8 cellular contexts compared by ENCODE assay signal in the genomic region with DNA sequence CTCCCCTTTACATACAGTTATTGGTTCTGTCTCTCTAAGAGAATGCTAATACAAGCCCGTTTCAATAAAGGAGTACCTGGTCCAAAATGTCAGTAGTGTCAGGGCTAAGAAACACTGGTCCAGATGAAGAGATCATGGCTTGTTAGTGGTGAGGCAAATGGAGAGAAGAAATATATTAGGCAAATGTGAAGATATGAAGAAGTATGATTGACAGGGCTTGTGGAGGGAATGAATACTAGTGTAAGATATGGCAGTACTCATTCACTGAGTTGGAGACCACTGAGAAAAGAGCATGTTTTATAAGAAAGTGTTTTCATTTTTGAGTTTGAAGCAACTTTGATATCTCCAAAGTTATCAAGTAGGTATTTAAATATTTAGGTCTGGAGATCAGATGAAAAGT.
"Had no signal": no experiment of that assay in that cellular context is flagged by ENCODE, and none has a peak within 500 bp of the region (broad histone marks: within the 10 kb centered on the region; RNA-seq: fewer than 3 reads in every experiment).

No MANE protein-coding gene starts in this region.

- ATAC-seq: HepG2 had no signal

- H3K27ac Mint-ChIP-seq: IgD-negative memory B cell had no signal

- FAIRE-seq: HepG2, HTR-8/SVneo had no signal

- DNase-seq: IMR-90, KBM-7, KG1 had no signal

- H3K4me3 Mint-ChIP-seq: IgD-negative memory B cell had no signal

- H3K27ac ChIP-seq: HL-60, KMS-11 had no signal

- H3K4me2 ChIP-seq: KMS-11 had no signal

- H3K36me3 Mint-ChIP-seq: IgD-negative memory B cell had no signal

- H3K27me3 Mint-ChIP-seq: IgD-negative memory B cell had no signal

- H3K9ac ChIP-seq: KMS-11 had no signal
